1 cellular context compared by ENCODE assay signal in the genomic region with DNA sequence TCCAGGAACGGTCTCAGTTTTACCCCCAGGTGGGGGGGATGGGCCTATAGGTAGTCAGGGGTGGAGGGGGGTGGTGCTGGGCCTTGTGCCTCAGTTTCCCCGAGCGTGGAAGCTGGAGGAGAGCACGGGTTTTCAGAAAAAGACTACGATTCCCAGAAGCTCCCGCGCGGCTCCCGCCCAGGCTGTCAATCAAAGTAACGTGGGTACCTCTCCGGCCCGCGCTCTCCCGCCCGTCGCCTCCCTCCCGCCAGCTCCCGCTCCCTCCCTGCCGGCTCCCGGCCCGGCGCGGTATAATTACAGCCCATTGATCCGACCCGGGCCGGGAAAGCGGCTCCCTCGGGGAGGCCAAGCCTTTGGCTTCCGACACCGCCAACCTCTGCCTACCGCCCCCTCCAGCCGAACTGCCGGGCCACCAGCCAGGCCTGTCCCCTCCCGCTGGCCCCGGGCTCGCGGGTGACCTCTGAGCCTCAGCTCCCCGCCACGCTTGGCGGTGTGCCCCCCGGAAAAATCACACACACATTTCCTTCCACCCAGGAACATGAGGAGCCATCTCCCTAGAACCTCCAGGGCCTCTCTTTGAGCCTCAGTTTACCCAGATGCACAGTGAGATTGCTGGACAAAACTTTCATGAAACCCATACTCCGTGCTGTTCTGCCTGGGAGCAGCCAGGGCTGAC.
TF ChIP-seq lines count a peak whose summit lies in the region.

No MANE protein-coding gene starts in this region.

TF ChIP-seq in H1, 55 proteins besides CTCF, POLR2A, EP300 and RAD21:
- TF ChIP-seq POU5F1 (IDR thresholded peaks at IDR 0.05; ENCODE audit: low read depth, low read length) (no peak), CEBPB (IDR thresholded peaks at IDR 0.05; ENCODE audit: low read depth, low read length) (no peak), TAF7 (optimal IDR thresholded peaks at IDR 0.05; ENCODE audit: borderline replicate concordance, low read depth, low read length) (no peak), SUZ12 (IDR thresholded peaks at IDR 0.05; ENCODE audit: low read length) (no peak), JUN (IDR thresholded peaks at IDR 0.05; ENCODE audit: low read depth, low read length) (no peak), TBP (IDR thresholded peaks at IDR 0.05; ENCODE audit: low read depth, low read length) (peak; percentile 96), ASH2L (IDR thresholded peaks at IDR 0.05; ENCODE audit: low read length) (peak; percentile 52), HDAC6 (IDR thresholded peaks at IDR 0.05; ENCODE audit: low read depth, low read length) (no peak), NRF1 (IDR thresholded peaks at IDR 0.05; ENCODE audit: low read depth, low read length) (peak; percentile 7; the same call in 1 of the 2 replicates), SP2 (IDR thresholded peaks at IDR 0.05; ENCODE audit: low read length) (no peak), RXRA (IDR thresholded peaks at IDR 0.05; ENCODE audit: insufficient read depth, low read depth, low read length) (no peak), JUND (IDR thresholded peaks at IDR 0.05; ENCODE audit: low read length) (no peak), PHF8 (conservative IDR thresholded peaks at IDR 0.05; ENCODE audit: low read depth, low read length) (no peak), SRF (IDR thresholded peaks at IDR 0.05; ENCODE audit: low read depth, low read length) (no peak), KDM4A (IDR thresholded peaks at IDR 0.05; ENCODE audit: low read depth, low read length, severe bottlenecking) (no peak), SP1 (IDR thresholded peaks at IDR 0.05; ENCODE audit: low read depth, low read length) (peak; percentile 78; the same call in 1 of the 2 replicates), KDM5A (IDR thresholded peaks at IDR 0.05; ENCODE audit: low read length) (no peak), CREB1 (IDR thresholded peaks at IDR 0.05) (no peak; the same call in 1 of the 2 replicates), SAP30 (IDR thresholded peaks at IDR 0.05; ENCODE audit: insufficient read depth, insufficient replicate concordance, low read length) (no peak), RFX5 (IDR thresholded peaks at IDR 0.05; ENCODE audit: borderline replicate concordance, low read depth, low read length) (no peak), HDAC2 (IDR thresholded peaks at IDR 0.05; ENCODE audit: borderline replicate concordance in 1 of 2, low read depth in 2 of 2, low read length in 2 of 2) (no peak), NANOG (IDR thresholded peaks at IDR 0.05; ENCODE audit: insufficient read depth, low read depth, low read length, poor library complexity, severe bottlenecking) (no peak), CBX5 (IDR thresholded peaks at IDR 0.05; ENCODE audit: low read depth, low read length) (no peak), CBX8 (IDR thresholded peaks at IDR 0.05; ENCODE audit: borderline replicate concordance, low read depth, low read length) (no peak), RBBP5 (IDR thresholded peaks at IDR 0.05; ENCODE audit: borderline replicate concordance, low read depth, low read length) (0 out of 2 replicates have a peak, but pooled peaks have one; percentile 62), GABPA (IDR thresholded peaks at IDR 0.05; ENCODE audit: borderline replicate concordance, insufficient read depth, low read length) (no peak), TCF12 (IDR thresholded peaks at IDR 0.05; ENCODE audit: low read depth, low read length) (no peak), SIN3A (conservative IDR thresholded peaks at IDR 0.05 in 1 of 2, IDR thresholded peaks at IDR 0.05 in 1 of 2; ENCODE audit: low read depth in 1 of 2, low read length in 2 of 2) (no peak; a peak in 1 of 4 replicates), MAFK (IDR thresholded peaks at IDR 0.05; ENCODE audit: low read depth, low read length) (no peak), GTF2F1 (IDR thresholded peaks at IDR 0.05; ENCODE audit: borderline replicate concordance, low read depth, low read length) (no peak), EGR1 (IDR thresholded peaks at IDR 0.05; ENCODE audit: borderline replicate concordance, low read depth, low read length) (peak; percentile 76), SIX5 (IDR thresholded peaks at IDR 0.05; ENCODE audit: low read depth, low read length) (peak; percentile 79), TAF1 (IDR thresholded peaks at IDR 0.05; ENCODE audit: low read depth, low read length) (no peak), BCL11A (IDR thresholded peaks at IDR 0.05; ENCODE audit: low read depth in 2 of 2, low read length in 2 of 2) (no peak), CTBP2 (IDR thresholded peaks at IDR 0.05; ENCODE audit: borderline replicate concordance, insufficient read depth, insufficient read length, low read length) (peak; percentile 83), BACH1 (IDR thresholded peaks at IDR 0.05; ENCODE audit: low read length) (no peak), YY1 (IDR thresholded peaks at IDR 0.05; ENCODE audit: low read depth, low read length) (peak; percentile 26; the same call in 1 of the 2 replicates), CHD2 (IDR thresholded peaks at IDR 0.05; ENCODE audit: low read length) (no peak), RNF2 (IDR thresholded peaks at IDR 0.05; ENCODE audit: borderline replicate concordance, low read depth, low read length, missing control alignments, poor library complexity, severe bottlenecking) (no peak), EZH2 (IDR thresholded peaks at IDR 0.05; ENCODE audit: low read depth, low read length, severe bottlenecking) (no peak), POLR2AphosphoS5 (IDR thresholded peaks at IDR 0.05; ENCODE audit: low read depth, low read length) (no peak)
- TF ChIP-seq, protein P1, sequence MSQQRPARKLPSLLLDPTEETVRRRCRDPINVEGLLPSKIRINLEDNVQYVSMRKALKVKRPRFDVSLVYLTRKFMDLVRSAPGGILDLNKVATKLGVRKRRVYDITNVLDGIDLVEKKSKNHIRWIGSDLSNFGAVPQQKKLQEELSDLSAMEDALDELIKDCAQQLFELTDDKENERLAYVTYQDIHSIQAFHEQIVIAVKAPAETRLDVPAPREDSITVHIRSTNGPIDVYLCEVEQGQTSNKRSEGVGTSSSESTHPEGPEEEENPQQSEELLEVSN (IDR thresholded peaks at IDR 0.05): peak; percentile 30; the same call in 1 of the 2 replicates
- TF ChIP-seq, protein P2, sequence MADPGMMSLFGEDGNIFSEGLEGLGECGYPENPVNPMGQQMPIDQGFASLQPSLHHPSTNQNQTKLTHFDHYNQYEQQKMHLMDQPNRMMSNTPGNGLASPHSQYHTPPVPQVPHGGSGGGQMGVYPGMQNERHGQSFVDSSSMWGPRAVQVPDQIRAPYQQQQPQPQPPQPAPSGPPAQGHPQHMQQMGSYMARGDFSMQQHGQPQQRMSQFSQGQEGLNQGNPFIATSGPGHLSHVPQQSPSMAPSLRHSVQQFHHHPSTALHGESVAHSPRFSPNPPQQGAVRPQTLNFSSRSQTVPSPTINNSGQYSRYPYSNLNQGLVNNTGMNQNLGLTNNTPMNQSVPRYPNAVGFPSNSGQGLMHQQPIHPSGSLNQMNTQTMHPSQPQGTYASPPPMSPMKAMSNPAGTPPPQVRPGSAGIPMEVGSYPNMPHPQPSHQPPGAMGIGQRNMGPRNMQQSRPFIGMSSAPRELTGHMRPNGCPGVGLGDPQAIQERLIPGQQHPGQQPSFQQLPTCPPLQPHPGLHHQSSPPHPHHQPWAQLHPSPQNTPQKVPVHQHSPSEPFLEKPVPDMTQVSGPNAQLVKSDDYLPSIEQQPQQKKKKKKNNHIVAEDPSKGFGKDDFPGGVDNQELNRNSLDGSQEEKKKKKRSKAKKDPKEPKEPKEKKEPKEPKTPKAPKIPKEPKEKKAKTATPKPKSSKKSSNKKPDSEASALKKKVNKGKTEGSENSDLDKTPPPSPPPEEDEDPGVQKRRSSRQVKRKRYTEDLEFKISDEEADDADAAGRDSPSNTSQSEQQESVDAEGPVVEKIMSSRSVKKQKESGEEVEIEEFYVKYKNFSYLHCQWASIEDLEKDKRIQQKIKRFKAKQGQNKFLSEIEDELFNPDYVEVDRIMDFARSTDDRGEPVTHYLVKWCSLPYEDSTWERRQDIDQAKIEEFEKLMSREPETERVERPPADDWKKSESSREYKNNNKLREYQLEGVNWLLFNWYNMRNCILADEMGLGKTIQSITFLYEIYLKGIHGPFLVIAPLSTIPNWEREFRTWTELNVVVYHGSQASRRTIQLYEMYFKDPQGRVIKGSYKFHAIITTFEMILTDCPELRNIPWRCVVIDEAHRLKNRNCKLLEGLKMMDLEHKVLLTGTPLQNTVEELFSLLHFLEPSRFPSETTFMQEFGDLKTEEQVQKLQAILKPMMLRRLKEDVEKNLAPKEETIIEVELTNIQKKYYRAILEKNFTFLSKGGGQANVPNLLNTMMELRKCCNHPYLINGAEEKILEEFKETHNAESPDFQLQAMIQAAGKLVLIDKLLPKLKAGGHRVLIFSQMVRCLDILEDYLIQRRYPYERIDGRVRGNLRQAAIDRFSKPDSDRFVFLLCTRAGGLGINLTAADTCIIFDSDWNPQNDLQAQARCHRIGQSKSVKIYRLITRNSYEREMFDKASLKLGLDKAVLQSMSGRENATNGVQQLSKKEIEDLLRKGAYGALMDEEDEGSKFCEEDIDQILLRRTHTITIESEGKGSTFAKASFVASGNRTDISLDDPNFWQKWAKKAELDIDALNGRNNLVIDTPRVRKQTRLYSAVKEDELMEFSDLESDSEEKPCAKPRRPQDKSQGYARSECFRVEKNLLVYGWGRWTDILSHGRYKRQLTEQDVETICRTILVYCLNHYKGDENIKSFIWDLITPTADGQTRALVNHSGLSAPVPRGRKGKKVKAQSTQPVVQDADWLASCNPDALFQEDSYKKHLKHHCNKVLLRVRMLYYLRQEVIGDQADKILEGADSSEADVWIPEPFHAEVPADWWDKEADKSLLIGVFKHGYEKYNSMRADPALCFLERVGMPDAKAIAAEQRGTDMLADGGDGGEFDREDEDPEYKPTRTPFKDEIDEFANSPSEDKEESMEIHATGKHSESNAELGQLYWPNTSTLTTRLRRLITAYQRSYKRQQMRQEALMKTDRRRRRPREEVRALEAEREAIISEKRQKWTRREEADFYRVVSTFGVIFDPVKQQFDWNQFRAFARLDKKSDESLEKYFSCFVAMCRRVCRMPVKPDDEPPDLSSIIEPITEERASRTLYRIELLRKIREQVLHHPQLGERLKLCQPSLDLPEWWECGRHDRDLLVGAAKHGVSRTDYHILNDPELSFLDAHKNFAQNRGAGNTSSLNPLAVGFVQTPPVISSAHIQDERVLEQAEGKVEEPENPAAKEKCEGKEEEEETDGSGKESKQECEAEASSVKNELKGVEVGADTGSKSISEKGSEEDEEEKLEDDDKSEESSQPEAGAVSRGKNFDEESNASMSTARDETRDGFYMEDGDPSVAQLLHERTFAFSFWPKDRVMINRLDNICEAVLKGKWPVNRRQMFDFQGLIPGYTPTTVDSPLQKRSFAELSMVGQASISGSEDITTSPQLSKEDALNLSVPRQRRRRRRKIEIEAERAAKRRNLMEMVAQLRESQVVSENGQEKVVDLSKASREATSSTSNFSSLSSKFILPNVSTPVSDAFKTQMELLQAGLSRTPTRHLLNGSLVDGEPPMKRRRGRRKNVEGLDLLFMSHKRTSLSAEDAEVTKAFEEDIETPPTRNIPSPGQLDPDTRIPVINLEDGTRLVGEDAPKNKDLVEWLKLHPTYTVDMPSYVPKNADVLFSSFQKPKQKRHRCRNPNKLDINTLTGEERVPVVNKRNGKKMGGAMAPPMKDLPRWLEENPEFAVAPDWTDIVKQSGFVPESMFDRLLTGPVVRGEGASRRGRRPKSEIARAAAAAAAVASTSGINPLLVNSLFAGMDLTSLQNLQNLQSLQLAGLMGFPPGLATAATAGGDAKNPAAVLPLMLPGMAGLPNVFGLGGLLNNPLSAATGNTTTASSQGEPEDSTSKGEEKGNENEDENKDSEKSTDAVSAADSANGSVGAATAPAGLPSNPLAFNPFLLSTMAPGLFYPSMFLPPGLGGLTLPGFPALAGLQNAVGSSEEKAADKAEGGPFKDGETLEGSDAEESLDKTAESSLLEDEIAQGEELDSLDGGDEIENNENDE (IDR thresholded peaks at IDR 0.05; ENCODE audit: insufficient replicate concordance, low read length): no peak
- TF ChIP-seq, protein P3, sequence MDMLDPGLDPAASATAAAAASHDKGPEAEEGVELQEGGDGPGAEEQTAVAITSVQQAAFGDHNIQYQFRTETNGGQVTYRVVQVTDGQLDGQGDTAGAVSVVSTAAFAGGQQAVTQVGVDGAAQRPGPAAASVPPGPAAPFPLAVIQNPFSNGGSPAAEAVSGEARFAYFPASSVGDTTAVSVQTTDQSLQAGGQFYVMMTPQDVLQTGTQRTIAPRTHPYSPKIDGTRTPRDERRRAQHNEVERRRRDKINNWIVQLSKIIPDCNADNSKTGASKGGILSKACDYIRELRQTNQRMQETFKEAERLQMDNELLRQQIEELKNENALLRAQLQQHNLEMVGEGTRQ (IDR thresholded peaks at IDR 0.05; ENCODE audit: low read length): no peak
- TF ChIP-seq, protein P4, sequence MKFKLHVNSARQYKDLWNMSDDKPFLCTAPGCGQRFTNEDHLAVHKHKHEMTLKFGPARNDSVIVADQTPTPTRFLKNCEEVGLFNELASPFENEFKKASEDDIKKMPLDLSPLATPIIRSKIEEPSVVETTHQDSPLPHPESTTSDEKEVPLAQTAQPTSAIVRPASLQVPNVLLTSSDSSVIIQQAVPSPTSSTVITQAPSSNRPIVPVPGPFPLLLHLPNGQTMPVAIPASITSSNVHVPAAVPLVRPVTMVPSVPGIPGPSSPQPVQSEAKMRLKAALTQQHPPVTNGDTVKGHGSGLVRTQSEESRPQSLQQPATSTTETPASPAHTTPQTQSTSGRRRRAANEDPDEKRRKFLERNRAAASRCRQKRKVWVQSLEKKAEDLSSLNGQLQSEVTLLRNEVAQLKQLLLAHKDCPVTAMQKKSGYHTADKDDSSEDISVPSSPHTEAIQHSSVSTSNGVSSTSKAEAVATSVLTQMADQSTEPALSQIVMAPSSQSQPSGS (IDR thresholded peaks at IDR 0.05; ENCODE audit: low read length): no peak
